In the genomic region with DNA sequence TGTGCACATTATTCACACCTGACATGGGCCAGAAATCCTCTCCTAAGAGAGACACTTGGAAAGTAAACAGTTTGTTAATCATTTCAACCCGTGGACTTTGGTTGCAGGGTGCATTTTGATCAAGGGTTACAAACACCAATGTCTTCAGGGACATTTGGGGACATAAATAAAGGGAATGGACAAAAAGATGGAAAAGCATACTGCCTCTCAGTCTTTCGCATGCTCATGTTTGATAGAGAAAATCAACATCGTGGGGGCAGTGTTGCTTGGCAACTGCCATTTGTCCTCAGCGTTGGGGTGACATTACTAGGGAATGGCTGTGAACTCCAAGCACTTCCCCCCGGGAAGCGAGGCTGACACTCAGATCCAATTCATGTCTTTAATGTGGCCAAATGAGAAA, we compare ENCODE assay signal across 18 cellular contexts.
DNase-seq lines count a peak whose midpoint lies in the region; ATAC-seq, FAIRE-seq and TF ChIP-seq lines count a peak whose summit lies in the region.
"Had no signal": no experiment of that assay in that cellular context is flagged by ENCODE, and none has a peak within 500 bp of the region (broad histone marks: within the 10 kb centered on the region; RNA-seq: fewer than 3 reads in every experiment).

No MANE protein-coding gene starts in this region.

- H3K27ac Mint-ChIP-seq in CD8-positive, alpha-beta T cell, result peak overlapping the region; percentile 17

- H3K4me2 ChIP-seq in A549, result peak overlapping the region; percentile 60
- H3K4me2 ChIP-seq: KMS-11 had no signal

- H3K9ac ChIP-seq in colonic mucosa (ENCODE audit: low read depth in 2 of 2, low read length in 2 of 2), result no peak overlapping the region
- H3K9ac ChIP-seq: GM23248, KMS-11 had no signal

- no peaks in the 10 kb centered on the region for H3K9me3 ChIP-seq in A549
- H3K9me3 ChIP-seq in CD8-positive, alpha-beta T cell (ENCODE audit: low read length), result no peaks in the 10 kb centered on the region
- H3K9me3 ChIP-seq in colonic mucosa, result no peaks in the 10 kb centered on the region
- H3K9me3 ChIP-seq in mucosa of descending colon, result no peaks in the 10 kb centered on the region
- no peaks in the 10 kb centered on the region for H3K9me3 ChIP-seq in HAP-1

- no peaks in the 10 kb centered on the region for H3K27me3 Mint-ChIP-seq in CD8-positive, alpha-beta T cell (ENCODE audit: low read depth)

- ATAC-seq in A549, result no peak
- no peak for ATAC-seq in CD8-positive, alpha-beta T cell
- peak; percentile 15 for ATAC-seq in mucosa of descending colon
- ATAC-seq in GM21786 (IDR thresholded peaks at IDR 0.05; ENCODE audit: unreplicated experiment), result no peak
- ATAC-seq: foreskin keratinocyte had no signal

- POLR2A ChIA-PET in A549 (lab: Yijun Ruan, JAX), result no interaction called here
- POLR2A ChIA-PET in CD8-positive, alpha-beta T cell (lab: Charles Lee), result no interaction called here

- H3K27ac ChIP-seq in A549 (peak overlapping the region; percentile 4 to 74; a peak in 4 of 6 replicates), colonic mucosa (peak overlapping the region; percentile 37)
- H3K27ac ChIP-seq in CD8-positive, alpha-beta T cell (ENCODE audit: low read depth, low read length), result no peak overlapping the region
- H3K27ac ChIP-seq: foreskin keratinocyte, GM23248, KMS-11 had no signal

- H3K4me1 Mint-ChIP-seq in CD8-positive, alpha-beta T cell (ENCODE audit: low read depth), result peaks cover 37% of the 10 kb centered on the region

- 57% methylated on average over 6 of the region's 6 CpGs for WGBS in A549 (ENCODE audit: missing lambda C conversion rate)

- H3K9me3 Mint-ChIP-seq in CD8-positive, alpha-beta T cell, result no peaks in the 10 kb centered on the region
- H3K9me3 Mint-ChIP-seq: endodermal cell, neural crest cell had no signal

- no peak for FAIRE-seq in A549 (lab: Jason Lieb, UNC)

- TF ChIP-seq CTCF in A549 (IDR thresholded peaks at IDR 0.05) (no peak), colonic mucosa (IDR thresholded peaks at IDR 0.05) (no peak), mucosa of descending colon (IDR thresholded peaks at IDR 0.05) (no peak)
- no peak for TF ChIP-seq CTCF in CD8-positive, alpha-beta T cell (IDR thresholded peaks at IDR 0.05)

- no peak for TF ChIP-seq RAD21 in A549 (conservative IDR thresholded peaks at IDR 0.05 in 1 of 2, IDR thresholded peaks at IDR 0.05 in 1 of 2)

- CTCF ChIA-PET in A549 (lab: Yijun Ruan, JAX), result interaction anchor here (20.1 kb wide), 1 partner anchor 163 kb away, joined by 478 read pairs; no protein-coding TSS in a partner anchor
- CTCF ChIA-PET in CD8-positive, alpha-beta T cell (lab: Charles Lee), result interaction anchor here (3.7 kb wide), 1 partner anchor 167 kb away, joined by 14 read pairs; no protein-coding TSS in a partner anchor

- H3K4me1 ChIP-seq in A549 (peaks cover 85% of the 10 kb centered on the region), colonic mucosa (peaks cover 4% of the 10 kb centered on the region), mucosa of descending colon (ENCODE audit: low read depth) (peaks cover 48% of the 10 kb centered on the region), HAP-1 (peaks cover 27% of the 10 kb centered on the region)
- H3K4me1 ChIP-seq in CD8-positive, alpha-beta T cell (ENCODE audit: insufficient read depth, low read length), result peaks cover under 1% of the 10 kb centered on the region
- H3K4me1 ChIP-seq: foreskin keratinocyte had no signal

- no peak for DNase-seq in A549 (ENCODE audit: low read depth in 1 of 2, low spot score in 1 of 2)
- peak in 1 of 7 experiments; percentile 7 for DNase-seq in CD8-positive, alpha-beta T cell
- peak; percentile 39 for DNase-seq in colonic mucosa
- DNase-seq in mucosa of descending colon, result peak in 1 of 3 donors; percentile 44
- DNase-seq in NK-92 treated with Interleukin-12 subunit alpha and Interleukin-12 subunit beta, amount 100 ng/mL, for 24 hours (lab: John Stamatoyannopoulos, UW), result no peak
- no peak for DNase-seq in stimulated activated CD4-positive, alpha-beta T cell treated with anti-CD3 and anti-CD28 coated beads, Interleukin-4, amount 100 ng/mL, for 1 hour
- no peak for DNase-seq in HAP-1 (ENCODE audit: low spot score in 2 of 2)
- DNase-seq: activated CD4-positive, CD25-positive, alpha-beta regulatory T cell treated with anti-CD3 and anti-CD28 coated beads, Interleukin-2, amount 50 U/mL, for 72 hours; AML-193; endodermal cell; foreskin keratinocyte; GM23248; NCI-H446 treated with DMSO at 0.1 percent for 48 hours; retina; SIG-M5 had no signal

- H3K4me3 Mint-ChIP-seq in CD8-positive, alpha-beta T cell, result no peak overlapping the region
- H3K4me3 Mint-ChIP-seq: endodermal cell had no signal

- intact Hi-C loops in CD8-positive, alpha-beta T cell (cut with DNase I, micrococcal nuclease), result no loop called here
- intact Hi-C loops in colonic mucosa (cut with DNase I) (loop anchor here (10.0 kb wide), 1 partner anchor 137 kb away; no protein-coding TSS in a partner anchor), mucosa of descending colon (cut with DNase I, micrococcal nuclease) (no loop called here)

- no peaks in the 10 kb centered on the region for H3K27me3 ChIP-seq in CD8-positive, alpha-beta T cell (ENCODE audit: insufficient read depth, low read length)
- no peaks in the 10 kb centered on the region for H3K27me3 ChIP-seq in colonic mucosa
- no peaks in the 10 kb centered on the region for H3K27me3 ChIP-seq in HAP-1 (ENCODE audit: low read depth)
- H3K27me3 ChIP-seq: foreskin keratinocyte had no signal

- no peaks in the 10 kb centered on the region for H3K36me3 ChIP-seq in CD8-positive, alpha-beta T cell (ENCODE audit: insufficient read depth, low read length)
- H3K36me3 ChIP-seq in colonic mucosa (no peaks in the 10 kb centered on the region), mucosa of descending colon (ENCODE audit: low read depth) (no peaks in the 10 kb centered on the region), HAP-1 (replicated peaks) (no peaks in the 10 kb centered on the region)

- H3K36me3 Mint-ChIP-seq in CD8-positive, alpha-beta T cell, result no peaks in the 10 kb centered on the region

- H3K4me3 ChIP-seq in A549, result no peak overlapping the region
- H3K4me3 ChIP-seq in CD8-positive, alpha-beta T cell (ENCODE audit: low read depth, low read length), result no peak overlapping the region
- H3K4me3 ChIP-seq in colonic mucosa, result no peak overlapping the region
- no peak overlapping the region for H3K4me3 ChIP-seq in mucosa of descending colon
- no peak overlapping the region for H3K4me3 ChIP-seq in HAP-1
- H3K4me3 ChIP-seq: GM23248 had no signal

- no peak for TF ChIP-seq POLR2A in A549 (IDR thresholded peaks at IDR 0.05; ENCODE audit: low read length)

- no peak for TF ChIP-seq EP300 in A549 (IDR thresholded peaks at IDR 0.05)

- in situ Hi-C loops in HAP-1 (cut with MboI; ENCODE audit: low sequenced_read_pairs), result loop anchor here (25.0 kb wide), 1 partner anchor 465 kb away; the partner anchor contains the start of gene MTCH2

TF ChIP-seq in A549, 52 proteins besides CTCF, POLR2A, EP300 and RAD21:
- TF ChIP-seq REST (IDR thresholded peaks at IDR 0.05) (no peak), CEBPB (IDR thresholded peaks at IDR 0.05) (no peak)
